Comparison of ENCODE assay signal across 7 cellular contexts in genomic region chr7:150189963-150190362, GRCh38.
DNase-seq lines count a peak whose midpoint lies in the region; ATAC-seq and TF ChIP-seq lines count a peak whose summit lies in the region.
"Not testable (repeated sequence)": the region's sequence is repeated elsewhere in the genome, so short reads cannot be mapped to it uniquely, and the experiment has no call there.

No MANE protein-coding gene starts in this region.

- H3K4me3 ChIP-seq in epithelial cell of esophagus (ENCODE audit: low read length), result not testable (repeated sequence)

- TF ChIP-seq CTCF in epithelial cell of esophagus (IDR thresholded peaks at IDR 0.05; ENCODE audit: insufficient read depth, low read depth, low read length, missing control alignments), result not testable (repeated sequence)

- DNase-seq in epithelial cell of esophagus (ENCODE audit: low read depth), result peak; percentile 32

- ATAC-seq in GM18858 (IDR thresholded peaks at IDR 0.05; ENCODE audit: unreplicated experiment) (peak; percentile 94), GM19452 (IDR thresholded peaks at IDR 0.05; ENCODE audit: unreplicated experiment) (peak; percentile 95), GM21723 (IDR thresholded peaks at IDR 0.05; ENCODE audit: unreplicated experiment) (peak; percentile 96), HG02885 (IDR thresholded peaks at IDR 0.05; ENCODE audit: poor library complexity, unreplicated experiment) (peak; percentile 83), HG03159 (IDR thresholded peaks at IDR 0.05; ENCODE audit: unreplicated experiment) (peak; percentile 86), HG03575 (IDR thresholded peaks at IDR 0.05; ENCODE audit: extremely low read depth, insufficient number of reproducible peaks, low FRiP score, unreplicated experiment) (peak; percentile 63)
